ENCODE assay signal across 23 cellular contexts in the genomic region with DNA sequence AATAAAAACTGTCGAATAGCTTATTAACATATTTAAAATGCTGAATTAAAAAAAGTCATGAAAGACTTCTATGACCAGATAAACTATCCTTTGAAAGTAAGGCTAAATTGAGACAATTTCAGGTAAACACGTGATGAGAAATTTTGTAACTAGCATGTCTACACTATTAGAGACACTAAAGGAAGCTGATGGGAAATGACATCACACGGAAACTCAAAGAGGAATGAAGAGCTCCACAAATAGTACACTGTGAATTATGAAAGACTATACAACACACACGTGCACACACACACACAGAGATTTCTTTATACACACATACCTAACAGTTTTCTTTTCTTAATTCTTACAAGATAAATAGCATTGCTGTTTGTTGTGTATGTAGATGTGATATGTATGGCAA.
"Had no signal": no experiment of that assay in that cellular context is flagged by ENCODE, and none has a peak within 500 bp of the region (broad histone marks: within the 10 kb centered on the region; RNA-seq: fewer than 3 reads in every experiment).

No MANE protein-coding gene starts in this region.

- ATAC-seq: activated CD4-positive, alpha-beta T cell treated with anti-CD3 and anti-CD28 coated beads for 36 hours; activated T-helper 17 cell treated with anti-CD3 and anti-CD28 coated beads, Interleukin-2, amount 50 U/mL, for 72 hours had no signal

- DNase-seq: activated CD4-positive, alpha-beta memory T cell treated with anti-CD3 and anti-CD28 coated beads, Interleukin-2, amount 10 ng/mL, durations not matched to agents 7 days and 5 days; activated CD4-positive, alpha-beta T cell treated with anti-CD3 and anti-CD28 coated beads for 36 hours; activated CD4-positive, alpha-beta T cell treated with anti-CD3 and anti-CD28 coated beads, Interleukin-2, amount 50 U/mL, for 1 hour; activated gamma-delta T cell treated with Interleukin-2 at 50 U/mL for 16 hours; activated naive CD4-positive, alpha-beta T cell treated with anti-CD3 and anti-CD28 coated beads, Interleukin-2, amount 50 U/mL, for 16 hours; activated naive CD8-positive, alpha-beta T cell treated with anti-CD3 and anti-CD28 coated beads, Interleukin-2, amount 10 ng/mL, durations not matched to agents 7 days and 5 days; activated T-cell treated with anti-CD3 and anti-CD28 coated beads for 4 hours; activated T-cell treated with anti-CD3 and anti-CD28 coated beads, Interleukin-2, amount 50 U/mL, for 48 hours; adrenal gland; anterior cingulate cortex; cerebellar nuclear complex; KG1; NCI-H1048; NCI-H1930; NCI-H2171; NCI-H226; NCI-H526; NCI-H774; PC-9; SHP77 treated with DMSO at 0.1 percent for 48 hours; T-helper 1 cell; WERI-Rb-1 had no signal
